ENCODE assay signal across 22 cellular contexts in genomic region chr18:22675006-22675405, GRCh38.
"Had no signal": no experiment of that assay in that cellular context is flagged by ENCODE, and none has a peak within 500 bp of the region (broad histone marks: within the 10 kb centered on the region; RNA-seq: fewer than 3 reads in every experiment).

No MANE protein-coding gene starts in this region.

- H3K4me3 ChIP-seq: left lung, lung, neural progenitor cell, spleen, upper lobe of right lung had no signal

- H2AFZ ChIP-seq: neural progenitor cell had no signal

- H3K4me1 ChIP-seq: neural progenitor cell, spleen, upper lobe of right lung had no signal

- H3K36me3 ChIP-seq: left lung, neural progenitor cell, spleen, upper lobe of right lung had no signal

- H3K9me3 ChIP-seq: upper lobe of right lung had no signal

- H3K4me2 ChIP-seq: neural progenitor cell had no signal

- ATAC-seq: activated T-helper 17 cell treated with anti-CD3 and anti-CD28 coated beads, Interleukin-2, amount 50 U/mL, for 72 hours; naive thymus-derived CD8-positive, alpha-beta T cell; upper lobe of right lung had no signal

- H3K27me3 ChIP-seq: left lung, neural progenitor cell, upper lobe of right lung had no signal

- H3K27ac ChIP-seq: neural progenitor cell, spleen, upper lobe of right lung had no signal

- DNase-seq: activated CD4-positive, alpha-beta T cell treated with anti-CD3 and anti-CD28 coated beads for 1 hour; activated CD8-positive, alpha-beta memory T cell treated with anti-CD3 and anti-CD28 coated beads for 24 hours; activated CD8-positive, alpha-beta memory T cell treated with anti-CD3 and anti-CD28 coated beads, Interleukin-2, amount 50 U/mL, for 4 hours; activated naive CD4-positive, alpha-beta T cell treated with Interleukin-2 at 50 U/mL for 16 hours; activated naive CD8-positive, alpha-beta T cell treated with anti-CD3 and anti-CD28 coated beads, Interleukin-2, amount 10 ng/mL, durations not matched to agents 7 days and 5 days; activated T-cell treated with anti-CD3 and anti-CD28 coated beads, Interleukin-2, amount 50 U/mL, for 24 hours; amygdala; effector CD8-positive, alpha-beta T cell; foreskin melanocyte; glutamatergic neuron; hippocampal formation; left lung; naive thymus-derived CD8-positive, alpha-beta T cell; retina; spleen; stimulated activated CD4-positive, alpha-beta T cell treated with anti-CD3 and anti-CD28 coated beads, Interleukin-4, amount 100 ng/mL, for 1 hour; stimulated activated naive CD4-positive, alpha-beta T cell treated with Interleukin-2 at 50 U/mL for 16 hours; T-helper 9 cell; upper lobe of right lung had no signal

- H3K9ac ChIP-seq: neural progenitor cell had no signal
